In the genomic region with DNA sequence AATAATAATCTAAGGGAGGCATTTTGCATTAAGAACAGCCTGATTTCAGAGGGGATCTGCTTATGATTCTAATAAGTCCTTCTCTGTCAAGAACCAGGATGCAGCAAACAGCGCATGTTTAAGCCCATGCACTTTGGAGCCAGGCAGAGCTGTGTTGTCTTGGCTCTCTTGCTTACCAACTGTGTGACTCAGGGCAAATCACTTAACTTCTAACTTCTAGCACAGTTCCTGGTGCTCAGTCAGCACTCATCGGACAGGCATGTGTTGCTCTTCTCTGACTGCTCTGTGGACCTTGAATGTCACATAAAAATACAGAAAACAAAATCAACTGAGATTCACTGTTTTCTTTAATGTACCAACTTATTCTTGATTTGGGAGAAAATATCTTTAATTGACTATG, we compare ENCODE assay signal across 13 cellular contexts. TPM values are rescaled to one million over a fixed set of nuclear protein-coding genes. Genes with fewer than 3 reads are reported as not detected.
DNase-seq lines count a peak whose midpoint lies in the region; ATAC-seq and TF ChIP-seq lines count a peak whose summit lies in the region.
"Had no signal": no experiment of that assay in that cellular context is flagged by ENCODE, and none has a peak within 500 bp of the region (broad histone marks: within the 10 kb centered on the region; RNA-seq: fewer than 3 reads in every experiment).

No MANE protein-coding gene starts in this region.

- H3K36me3 ChIP-seq in SJSA1 = no peaks in the 10 kb centered on the region
- no peaks in the 10 kb centered on the region for H3K36me3 ChIP-seq in CD4-positive, alpha-beta memory T cell (ENCODE audit: insufficient read depth, low read length)

- no peak for ATAC-seq in HG03025 (IDR thresholded peaks at IDR 0.05; ENCODE audit: low FRiP score, unreplicated experiment)

- intact Hi-C loops in CD4-positive, alpha-beta memory T cell (cut with micrococcal nuclease) = loop anchor here (10.0 kb wide), 1 partner anchor 59 kb away; a partner anchor contains a TSS

- CTCF ChIA-PET in CD4-positive, alpha-beta memory T cell (lab: Charles Lee; ENCODE audit: partially characterized antibody) = no interaction called here
- CTCF ChIA-PET in activated naive CD4-positive, alpha-beta T cell treated with anti-CD3 and anti-CD28 coated beads, Interleukin-2, amount 10 ng/mL, durations not matched to agents 7 days and 5 days (lab: Charles Lee) = no interaction called here

- H3K27me3 ChIP-seq in SJSA1 (replicated peaks) = no peaks in the 10 kb centered on the region
- H3K27me3 ChIP-seq in CD4-positive, alpha-beta memory T cell (ENCODE audit: insufficient read depth, low read length) = no peaks in the 10 kb centered on the region

- no peaks in the 10 kb centered on the region for H3K27me3 Mint-ChIP-seq in CD4-positive, alpha-beta memory T cell
- no peaks in the 10 kb centered on the region for H3K27me3 Mint-ChIP-seq in activated naive CD4-positive, alpha-beta T cell treated with anti-CD3 and anti-CD28 coated beads, Interleukin-2, amount 10 ng/mL, durations not matched to agents 7 days and 5 days
- H3K27me3 Mint-ChIP-seq: activated CD4-positive, alpha-beta T cell treated with anti-CD3 and anti-CD28 coated beads, Interleukin-2, amount 10 ng/mL, durations not matched to agents 24 days and 14 days; naive B cell had no signal

- TF ChIP-seq CTCF in fibroblast of pulmonary artery (IDR thresholded peaks at IDR 0.05; ENCODE audit: low read length, missing control alignments) = no peak

- H3K4me1 ChIP-seq in SJSA1 (replicated peaks) = peaks cover 18% of the 10 kb centered on the region
- H3K4me1 ChIP-seq in CD4-positive, alpha-beta memory T cell (ENCODE audit: insufficient read depth, low read length) = peaks cover 3% of the 10 kb centered on the region

- H3K4me3 ChIP-seq in SJSA1 (no peak overlapping the region), fibroblast of pulmonary artery (replicated peaks; ENCODE audit: low read depth, low read length) (no peak overlapping the region)
- H3K4me3 ChIP-seq in CD4-positive, alpha-beta memory T cell (ENCODE audit: low read length in 2 of 2) = no peak overlapping the region

- H3K36me3 Mint-ChIP-seq in CD4-positive, alpha-beta memory T cell = peaks cover 0 to 8% of the 10 kb centered on the region in 2 donors
- no peaks in the 10 kb centered on the region for H3K36me3 Mint-ChIP-seq in activated naive CD4-positive, alpha-beta T cell treated with anti-CD3 and anti-CD28 coated beads, Interleukin-2, amount 10 ng/mL, durations not matched to agents 7 days and 5 days

- H3K4me3 Mint-ChIP-seq in CD4-positive, alpha-beta memory T cell = no peak overlapping the region
- no peak overlapping the region for H3K4me3 Mint-ChIP-seq in activated naive CD4-positive, alpha-beta T cell treated with anti-CD3 and anti-CD28 coated beads, Interleukin-2, amount 10 ng/mL, durations not matched to agents 7 days and 5 days
- H3K4me3 Mint-ChIP-seq: activated CD4-positive, alpha-beta T cell treated with anti-CD3 and anti-CD28 coated beads, Interleukin-2, amount 10 ng/mL, durations not matched to agents 24 days and 14 days had no signal

- in situ Hi-C loops in ACHN (cut with HindIII; ENCODE audit: low pct_ligation_motif_present, low pct_unique_long_range_greater_than_20kb, low sequenced_read_pairs) = no loop called here

- H3K27ac Mint-ChIP-seq in CD4-positive, alpha-beta memory T cell = no peak overlapping the region
- H3K27ac Mint-ChIP-seq in activated naive CD4-positive, alpha-beta T cell treated with anti-CD3 and anti-CD28 coated beads, Interleukin-2, amount 10 ng/mL, durations not matched to agents 7 days and 5 days = no peak overlapping the region
- H3K27ac Mint-ChIP-seq: activated CD4-positive, alpha-beta T cell treated with anti-CD3 and anti-CD28 coated beads, Interleukin-2, amount 10 ng/mL, durations not matched to agents 24 days and 14 days had no signal

- H3K9me3 ChIP-seq in SJSA1 (replicated peaks) = no peaks in the 10 kb centered on the region
- H3K9me3 ChIP-seq in CD4-positive, alpha-beta memory T cell (ENCODE audit: control insufficient read depth in 1 of 2, low read length in 2 of 2) = no peaks in the 10 kb centered on the region

- H3K9me3 Mint-ChIP-seq in CD4-positive, alpha-beta memory T cell = no peaks in the 10 kb centered on the region
- no peaks in the 10 kb centered on the region for H3K9me3 Mint-ChIP-seq in activated naive CD4-positive, alpha-beta T cell treated with anti-CD3 and anti-CD28 coated beads, Interleukin-2, amount 10 ng/mL, durations not matched to agents 7 days and 5 days
- H3K9me3 Mint-ChIP-seq: activated CD4-positive, alpha-beta T cell treated with anti-CD3 and anti-CD28 coated beads, Interleukin-2, amount 10 ng/mL, durations not matched to agents 24 days and 14 days; naive B cell had no signal

- peak; percentile 57 for DNase-seq in ACHN
- peak; percentile 12 to 47 for DNase-seq in SJSA1 (ENCODE audit: low read depth in 1 of 2, low spot score in 2 of 2)
- DNase-seq in fibroblast of pulmonary artery (ENCODE audit: low read depth) = peak; percentile 71
- peak; percentile 56 for DNase-seq in myocyte (ENCODE audit: low read depth)
- DNase-seq in CD4-positive, alpha-beta memory T cell = no peak
- no peak for DNase-seq in activated naive CD4-positive, alpha-beta T cell treated with anti-CD3 and anti-CD28 coated beads, Interleukin-2, amount 10 ng/mL, durations not matched to agents 7 days and 5 days
- no peak for DNase-seq in ureter (ENCODE audit: low spot score)
- DNase-seq: activated CD4-positive, alpha-beta T cell treated with anti-CD3 and anti-CD28 coated beads, Interleukin-2, amount 10 ng/mL, durations not matched to agents 24 days and 14 days; glutamatergic neuron; naive B cell; SHP77 had no signal

- H3K27ac ChIP-seq in SJSA1 = 0 out of 2 replicates have a peak overlapping the region, but pooled peaks have one; percentile 5
- H3K27ac ChIP-seq in CD4-positive, alpha-beta memory T cell (ENCODE audit: low read depth, low read length) = no peak overlapping the region
- H3K27ac ChIP-seq: KMS-11 had no signal

- POLR2A ChIA-PET in CD4-positive, alpha-beta memory T cell (lab: Charles Lee; ENCODE audit: partially characterized antibody) = no interaction called here

- H3K4me1 Mint-ChIP-seq in CD4-positive, alpha-beta memory T cell = peaks cover 0 to 5% (median 4%) of the 10 kb centered on the region in 4 donors
- H3K4me1 Mint-ChIP-seq in activated naive CD4-positive, alpha-beta T cell treated with anti-CD3 and anti-CD28 coated beads, Interleukin-2, amount 10 ng/mL, durations not matched to agents 7 days and 5 days = peaks cover 5% of the 10 kb centered on the region

RNA-seq across cellular contexts. Expression of a gene that starts 56.4 kb away (rescaled TPM):
- 543 and 602 TPM in 2 replicates for total RNA-seq in SJSA1 (2014; rRNA removed; shearing (Covaris generic))
- total RNA-seq in myocyte = 274 and 305 TPM in 2 replicates
- polyA plus RNA-seq in myocyte (2012) = 355 TPM
- 1 to 10 TPM; 2.6 to 3.2 TPM for total RNA-seq in CD4-positive, alpha-beta memory T cell
- polyA plus RNA-seq in CD4-positive, alpha-beta memory T cell = 1 to 10 TPM; 1.9 to 2.3 TPM
- total RNA-seq in ureter = 208 TPM

Comparison
In these comparisons a context has a peak if more than half of its experiments do, and no peak if none do; other contexts are left out.
1. DNase-seq: peak in ACHN (single experiment), SJSA1 (2 of 2), fibroblast of pulmonary artery (single experiment) and myocyte (single experiment); none in CD4-positive, alpha-beta memory T cell (0 of 5), activated naive CD4-positive, alpha-beta T cell treated with anti-CD3 and anti-CD28 coated beads, Interleukin-2, amount 10 ng/mL, durations not matched to agents 7 days and 5 days (single experiment) and ureter (single experiment).
2. RNA of a gene that starts 56.4 kb away (total RNA-seq): 543 to 602 TPM in SJSA1, 274 to 305 TPM in myocyte and 208 TPM in ureter (single experiment); 2.6 to 3.2 TPM in CD4-positive, alpha-beta memory T cell; every median in the first group is over 10 times any median in the second.